In genomic region chr10:127990846-127991542, GRCh38 we compare ENCODE assay signal across 9 cellular contexts.
DNase-seq lines count a peak whose midpoint lies in the region; ATAC-seq, FAIRE-seq and TF ChIP-seq lines count a peak whose summit lies in the region.
"Had no signal": no experiment of that assay in that cellular context is flagged by ENCODE, and none has a peak within 500 bp of the region (broad histone marks: within the 10 kb centered on the region; RNA-seq: fewer than 3 reads in every experiment).

No MANE protein-coding gene starts in this region.

- TF ChIP-seq CTCF in fibroblast of the aortic adventitia (IDR thresholded peaks at IDR 0.05; ENCODE audit: insufficient read depth, low read length) = no peak

- 59 to 84% (median 62%) methylated on average over 15 of the region's 15 CpGs for WGBS in small intestine, 3 donors

- H3K27ac ChIP-seq in small intestine (ENCODE audit: low read depth in 1 of 2, low read length in 1 of 2) = peak overlapping the region in 1 of 2 donors; percentile 70

- H3K4me3 Mint-ChIP-seq in activated CD4-positive, alpha-beta memory T cell treated with anti-CD3 and anti-CD28 coated beads for 36 hours = peak overlapping the region; percentile 54
- H3K4me3 Mint-ChIP-seq: naive B cell had no signal

- peak overlapping the region; percentile 92 for H3K27ac Mint-ChIP-seq in activated CD4-positive, alpha-beta memory T cell treated with anti-CD3 and anti-CD28 coated beads for 36 hours

- H3K9me3 Mint-ChIP-seq in activated CD4-positive, alpha-beta memory T cell treated with anti-CD3 and anti-CD28 coated beads for 36 hours = no peaks in the 10 kb centered on the region
- H3K9me3 Mint-ChIP-seq: naive B cell had no signal

- POLR2A ChIA-PET in activated CD4-positive, alpha-beta memory T cell treated with anti-CD3 and anti-CD28 coated beads for 36 hours (lab: Charles Lee) = interaction anchor here (0.8 to 2.2 kb wide), 5 partner anchors 16 to 73 kb away, joined by 3 to 17 read pairs (median 3); no protein-coding TSS in a partner anchor

- FAIRE-seq in small intestine (lab: Jason Lieb, UNC) = no peak

- intact Hi-C loops in activated CD4-positive, alpha-beta memory T cell treated with anti-CD3 and anti-CD28 coated beads for 36 hours (cut with micrococcal nuclease) = loop anchor here (1.0 to 5.0 kb wide), 7 partner anchors 20 to 135 kb away; partner anchors contain the start of genes MKI67 and PTPRE

- no peaks in the 10 kb centered on the region for H3K36me3 Mint-ChIP-seq in activated CD4-positive, alpha-beta memory T cell treated with anti-CD3 and anti-CD28 coated beads for 36 hours
- H3K36me3 Mint-ChIP-seq: naive B cell had no signal

- no peak overlapping the region for H3K4me3 ChIP-seq in fibroblast of the aortic adventitia (ENCODE audit: low read depth, low read length)
- no peak overlapping the region for H3K4me3 ChIP-seq in small intestine (ENCODE audit: low read depth in 1 of 2, low read length in 2 of 2)

- ATAC-seq in HG03175 (IDR thresholded peaks at IDR 0.05; ENCODE audit: unreplicated experiment) = peak; percentile 43
- ATAC-seq in GM21423 (IDR thresholded peaks at IDR 0.05; ENCODE audit: unreplicated experiment) = no peak

- H3K4me1 Mint-ChIP-seq in activated CD4-positive, alpha-beta memory T cell treated with anti-CD3 and anti-CD28 coated beads for 36 hours (ENCODE audit: low read depth) = peaks cover 56% of the 10 kb centered on the region

- no peaks in the 10 kb centered on the region for H3K9me3 ChIP-seq in small intestine (ENCODE audit: control insufficient read depth, low read depth)

- peak; percentile 80 for DNase-seq in activated CD4-positive, alpha-beta memory T cell treated with anti-CD3 and anti-CD28 coated beads for 36 hours
- DNase-seq in fibroblast of the aortic adventitia (ENCODE audit: low read depth) (peak; percentile 71), AML-193 (lab: John Stamatoyannopoulos, UW) (no peak), NCI-H524 (lab: John Stamatoyannopoulos, UW) (no peak), small intestine (no peak)
- DNase-seq in stimulated activated CD4-positive, alpha-beta T cell treated with anti-CD3 and anti-CD28 coated beads, Interleukin-4, amount 100 ng/mL, for 24 hours = peak; percentile 80
- DNase-seq: naive B cell had no signal

- H3K4me1 ChIP-seq in small intestine (ENCODE audit: control insufficient read depth in 2 of 2, insufficient read depth in 1 of 2, low read depth in 1 of 2, low read length in 1 of 2) = peaks cover 0 to 7% of the 10 kb centered on the region in 2 donors

- H3K27me3 ChIP-seq in small intestine (ENCODE audit: control insufficient read depth in 2 of 2, insufficient read depth in 2 of 2, low read length in 2 of 2) = no peaks in the 10 kb centered on the region

- CTCF ChIA-PET in activated CD4-positive, alpha-beta memory T cell treated with anti-CD3 and anti-CD28 coated beads for 36 hours (lab: Charles Lee) = interaction anchor here (0.8 to 4.2 kb wide), 7 partner anchors 9 to 84 kb away, joined by 3 to 34 read pairs (median 6); partner anchors contain the start of gene PTPRE

- H3K36me3 ChIP-seq in small intestine (ENCODE audit: control insufficient read depth in 2 of 2, insufficient read depth in 2 of 2, low read length in 2 of 2) = no peaks in the 10 kb centered on the region

- peaks cover 2% of the 10 kb centered on the region for H3K27me3 Mint-ChIP-seq in activated CD4-positive, alpha-beta memory T cell treated with anti-CD3 and anti-CD28 coated beads for 36 hours

Comparison
In these comparisons a context has a peak if more than half of its experiments do, and no peak if none do; other contexts are left out.
1. DNase-seq: peak in activated CD4-positive, alpha-beta memory T cell treated with anti-CD3 and anti-CD28 coated beads for 36 hours (single experiment), fibroblast of the aortic adventitia (single experiment) and stimulated activated CD4-positive, alpha-beta T cell treated with anti-CD3 and anti-CD28 coated beads, Interleukin-4, amount 100 ng/mL, for 24 hours (single experiment); none in AML-193 (0 of 2), NCI-H524 (0 of 2) and small intestine (single experiment).